In genomic region chr17:73311428-73311780, GRCh38 we compare ENCODE assay signal across 1 cellular context.
TF ChIP-seq lines count a peak whose summit lies in the region.

No MANE protein-coding gene starts in this region.

TF ChIP-seq in K562, 482 proteins besides CTCF, POLR2A, EP300 and RAD21 (continued from another document):
- TF ChIP-seq, protein P1, sequence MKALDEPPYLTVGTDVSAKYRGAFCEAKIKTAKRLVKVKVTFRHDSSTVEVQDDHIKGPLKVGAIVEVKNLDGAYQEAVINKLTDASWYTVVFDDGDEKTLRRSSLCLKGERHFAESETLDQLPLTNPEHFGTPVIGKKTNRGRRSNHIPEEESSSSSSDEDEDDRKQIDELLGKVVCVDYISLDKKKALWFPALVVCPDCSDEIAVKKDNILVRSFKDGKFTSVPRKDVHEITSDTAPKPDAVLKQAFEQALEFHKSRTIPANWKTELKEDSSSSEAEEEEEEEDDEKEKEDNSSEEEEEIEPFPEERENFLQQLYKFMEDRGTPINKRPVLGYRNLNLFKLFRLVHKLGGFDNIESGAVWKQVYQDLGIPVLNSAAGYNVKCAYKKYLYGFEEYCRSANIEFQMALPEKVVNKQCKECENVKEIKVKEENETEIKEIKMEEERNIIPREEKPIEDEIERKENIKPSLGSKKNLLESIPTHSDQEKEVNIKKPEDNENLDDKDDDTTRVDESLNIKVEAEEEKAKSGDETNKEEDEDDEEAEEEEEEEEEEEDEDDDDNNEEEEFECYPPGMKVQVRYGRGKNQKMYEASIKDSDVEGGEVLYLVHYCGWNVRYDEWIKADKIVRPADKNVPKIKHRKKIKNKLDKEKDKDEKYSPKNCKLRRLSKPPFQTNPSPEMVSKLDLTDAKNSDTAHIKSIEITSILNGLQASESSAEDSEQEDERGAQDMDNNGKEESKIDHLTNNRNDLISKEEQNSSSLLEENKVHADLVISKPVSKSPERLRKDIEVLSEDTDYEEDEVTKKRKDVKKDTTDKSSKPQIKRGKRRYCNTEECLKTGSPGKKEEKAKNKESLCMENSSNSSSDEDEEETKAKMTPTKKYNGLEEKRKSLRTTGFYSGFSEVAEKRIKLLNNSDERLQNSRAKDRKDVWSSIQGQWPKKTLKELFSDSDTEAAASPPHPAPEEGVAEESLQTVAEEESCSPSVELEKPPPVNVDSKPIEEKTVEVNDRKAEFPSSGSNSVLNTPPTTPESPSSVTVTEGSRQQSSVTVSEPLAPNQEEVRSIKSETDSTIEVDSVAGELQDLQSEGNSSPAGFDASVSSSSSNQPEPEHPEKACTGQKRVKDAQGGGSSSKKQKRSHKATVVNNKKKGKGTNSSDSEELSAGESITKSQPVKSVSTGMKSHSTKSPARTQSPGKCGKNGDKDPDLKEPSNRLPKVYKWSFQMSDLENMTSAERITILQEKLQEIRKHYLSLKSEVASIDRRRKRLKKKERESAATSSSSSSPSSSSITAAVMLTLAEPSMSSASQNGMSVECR (CRISPR knock-in tag; IDR thresholded peaks at IDR 0.05): peak; percentile 71
- 0 out of 2 replicates have a peak, but pooled peaks have one; percentile 46 for TF ChIP-seq REST (CRISPR knock-in tag; IDR thresholded peaks at IDR 0.05; ENCODE audit: low read depth)
- TF ChIP-seq MBD2 (IDR thresholded peaks at IDR 0.05; ENCODE audit: borderline replicate concordance, low read depth): 0 out of 2 replicates have a peak, but pooled peaks have one; percentile 4
- no peak for TF ChIP-seq SRSF3 (IDR thresholded peaks at IDR 0.05; ENCODE audit: insufficient read depth, low read length)
- peak; percentile 33; the same call in 1 of the 2 replicates for TF ChIP-seq SMARCC2 (IDR thresholded peaks at IDR 0.05; ENCODE audit: low read depth)
- TF ChIP-seq IRF1 (CRISPR knock-in tag; IDR thresholded peaks at IDR 0.05; ENCODE audit: borderline replicate concordance): no peak
- TF ChIP-seq POLR2B (IDR thresholded peaks at IDR 0.05; ENCODE audit: low read depth, partially characterized antibody): no peak
- TF ChIP-seq TARDBP (IDR thresholded peaks at IDR 0.05): no peak
- no peak for TF ChIP-seq CCAR2 (IDR thresholded peaks at IDR 0.05; ENCODE audit: low read depth, low read length)
- no peak for TF ChIP-seq GTF2A2 (tag; IDR thresholded peaks at IDR 0.05)
- TF ChIP-seq, protein P2, sequence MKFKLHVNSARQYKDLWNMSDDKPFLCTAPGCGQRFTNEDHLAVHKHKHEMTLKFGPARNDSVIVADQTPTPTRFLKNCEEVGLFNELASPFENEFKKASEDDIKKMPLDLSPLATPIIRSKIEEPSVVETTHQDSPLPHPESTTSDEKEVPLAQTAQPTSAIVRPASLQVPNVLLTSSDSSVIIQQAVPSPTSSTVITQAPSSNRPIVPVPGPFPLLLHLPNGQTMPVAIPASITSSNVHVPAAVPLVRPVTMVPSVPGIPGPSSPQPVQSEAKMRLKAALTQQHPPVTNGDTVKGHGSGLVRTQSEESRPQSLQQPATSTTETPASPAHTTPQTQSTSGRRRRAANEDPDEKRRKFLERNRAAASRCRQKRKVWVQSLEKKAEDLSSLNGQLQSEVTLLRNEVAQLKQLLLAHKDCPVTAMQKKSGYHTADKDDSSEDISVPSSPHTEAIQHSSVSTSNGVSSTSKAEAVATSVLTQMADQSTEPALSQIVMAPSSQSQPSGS (CRISPR knock-in tag; IDR thresholded peaks at IDR 0.05): 0 out of 2 replicates have a peak, but pooled peaks have one; percentile 23
- no peak for TF ChIP-seq ZNF589 (CRISPR knock-in tag; IDR thresholded peaks at IDR 0.05; ENCODE audit: low read depth)
- TF ChIP-seq PHF8 (IDR thresholded peaks at IDR 0.05; ENCODE audit: borderline replicate concordance, low read length): no peak
- TF ChIP-seq ZNF134 (CRISPR knock-in tag; conservative IDR thresholded peaks at IDR 0.05): no peak
- TF ChIP-seq E2F1 (CRISPR knock-in tag; IDR thresholded peaks at IDR 0.05): no peak
- TF ChIP-seq SAP30 (IDR thresholded peaks at IDR 0.05; ENCODE audit: borderline replicate concordance, insufficient read depth, low read depth, low read length, poor library complexity, severe bottlenecking): peak; percentile 83
- 0 out of 2 replicates have a peak, but pooled peaks have one; percentile 4 for TF ChIP-seq ZNF431 (CRISPR knock-in tag; IDR thresholded peaks at IDR 0.05)
- no peak for TF ChIP-seq MTA2 (IDR thresholded peaks at IDR 0.05; ENCODE audit: low read depth)
- TF ChIP-seq THAP12 (CRISPR knock-in tag; IDR thresholded peaks at IDR 0.05): no peak
- no peak for TF ChIP-seq GABPA (tag; conservative IDR thresholded peaks at IDR 0.05; ENCODE audit: low read depth)
- TF ChIP-seq, protein P3, sequence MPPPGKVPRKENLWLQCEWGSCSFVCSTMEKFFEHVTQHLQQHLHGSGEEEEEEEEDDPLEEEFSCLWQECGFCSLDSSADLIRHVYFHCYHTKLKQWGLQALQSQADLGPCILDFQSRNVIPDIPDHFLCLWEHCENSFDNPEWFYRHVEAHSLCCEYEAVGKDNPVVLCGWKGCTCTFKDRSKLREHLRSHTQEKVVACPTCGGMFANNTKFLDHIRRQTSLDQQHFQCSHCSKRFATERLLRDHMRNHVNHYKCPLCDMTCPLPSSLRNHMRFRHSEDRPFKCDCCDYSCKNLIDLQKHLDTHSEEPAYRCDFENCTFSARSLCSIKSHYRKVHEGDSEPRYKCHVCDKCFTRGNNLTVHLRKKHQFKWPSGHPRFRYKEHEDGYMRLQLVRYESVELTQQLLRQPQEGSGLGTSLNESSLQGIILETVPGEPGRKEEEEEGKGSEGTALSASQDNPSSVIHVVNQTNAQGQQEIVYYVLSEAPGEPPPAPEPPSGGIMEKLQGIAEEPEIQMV (tag; conservative IDR thresholded peaks at IDR 0.05; ENCODE audit: low read depth): no peak
- TF ChIP-seq GABPB2 (CRISPR knock-in tag; conservative IDR thresholded peaks at IDR 0.05): no peak
- TF ChIP-seq DIDO1 (tag; IDR thresholded peaks at IDR 0.05; ENCODE audit: low read depth): no peak
- TF ChIP-seq NFE2 (IDR thresholded peaks at IDR 0.05; ENCODE audit: low read depth): no peak
- TF ChIP-seq SREBF2 (CRISPR knock-in tag; IDR thresholded peaks at IDR 0.05): no peak
- peak; percentile 80 for TF ChIP-seq TGIF2 (CRISPR knock-in tag; IDR thresholded peaks at IDR 0.05)
- TF ChIP-seq BRD9 (IDR thresholded peaks at IDR 0.05; ENCODE audit: low read depth, partially characterized antibody): peak; percentile 8
- TF ChIP-seq E2F5 (CRISPR knock-in tag; IDR thresholded peaks at IDR 0.05): 0 out of 2 replicates have a peak, but pooled peaks have one; percentile 18
- no peak for TF ChIP-seq ZNF217 (CRISPR knock-in tag; IDR thresholded peaks at IDR 0.05)
- 0 out of 4 replicates have a peak, but pooled peaks of 1 of the 2 experiments have one; percentile 33 for TF ChIP-seq FOXA3 (CRISPR knock-in tag; conservative IDR thresholded peaks at IDR 0.05 in 1 of 2, IDR thresholded peaks at IDR 0.05 in 1 of 2)
- TF ChIP-seq MIER1 (IDR thresholded peaks at IDR 0.05; ENCODE audit: low read depth): no peak
- no peak for TF ChIP-seq ZNF780A (CRISPR knock-in tag; IDR thresholded peaks at IDR 0.05)
- TF ChIP-seq CTBP1 (IDR thresholded peaks at IDR 0.05; ENCODE audit: borderline replicate concordance): no peak
- no peak for TF ChIP-seq ZNF592 (IDR thresholded peaks at IDR 0.05)
- TF ChIP-seq TEAD1 (CRISPR knock-in tag; IDR thresholded peaks at IDR 0.05): peak in 1 of 2 experiments; percentile 69; a peak in 2 of 4 replicates
- no peak for TF ChIP-seq RUNX1 (IDR thresholded peaks at IDR 0.05; ENCODE audit: low read depth)
- 0 out of 2 replicates have a peak, but pooled peaks have one; percentile 23 for TF ChIP-seq NR2C2 (CRISPR knock-in tag; IDR thresholded peaks at IDR 0.05)
- no peak for TF ChIP-seq NR2C2 (tag; IDR thresholded peaks at IDR 0.05)
